8 cellular contexts compared by ENCODE assay signal in genomic region chr6:7390218-7390878, GRCh38. TPM values are rescaled to one million over a fixed set of nuclear protein-coding genes. Genes with fewer than 3 reads are reported as not detected.
DNase-seq lines count a peak whose midpoint lies in the region; ATAC-seq and TF ChIP-seq lines count a peak whose summit lies in the region.

No MANE protein-coding gene starts in this region.

- H3K4me3 Mint-ChIP-seq in activated CD4-positive, alpha-beta T cell treated with anti-CD3 and anti-CD28 coated beads, Interleukin-2, amount 10 ng/mL, durations not matched to agents 24 days and 14 days = peak overlapping the region; percentile 93
- H3K4me3 Mint-ChIP-seq in WTC11 = peak overlapping the region; percentile 92

- H3K4me1 Mint-ChIP-seq in activated CD4-positive, alpha-beta T cell treated with anti-CD3 and anti-CD28 coated beads, Interleukin-2, amount 10 ng/mL, durations not matched to agents 24 days and 14 days = peaks cover 43% of the 10 kb centered on the region
- peaks cover 25% of the 10 kb centered on the region for H3K4me1 Mint-ChIP-seq in WTC11

- CTCF ChIA-PET in WTC11 (lab: Charles Lee) = interaction anchor here (0.7 to 4.9 kb wide), 11 partner anchors 13 to 694 kb away, joined by 3 to 25 read pairs (median 4); no protein-coding TSS in a partner anchor

- no peaks in the 10 kb centered on the region for H3K9me3 Mint-ChIP-seq in activated CD4-positive, alpha-beta T cell treated with anti-CD3 and anti-CD28 coated beads, Interleukin-2, amount 10 ng/mL, durations not matched to agents 24 days and 14 days
- no peaks in the 10 kb centered on the region for H3K9me3 Mint-ChIP-seq in WTC11

- intact Hi-C loops in activated CD4-positive, alpha-beta T cell treated with anti-CD3 and anti-CD28 coated beads, Interleukin-2, amount 10 ng/mL, durations not matched to agents 24 days and 14 days (cut with micrococcal nuclease) = loop anchor here (1.0 to 5.0 kb wide), 2 partner anchors 114 to 692 kb away; no protein-coding TSS in a partner anchor

- POLR2A ChIA-PET in WTC11 (lab: Charles Lee) = interaction anchor here (0.6 to 2.0 kb wide), 6 partner anchors 9 to 199 kb away, joined by 3 to 9 read pairs (median 4); partner anchors contain the start of genes SNRNP48 and SSR1

- H3K27me3 ChIP-seq in foreskin keratinocyte = no peaks in the 10 kb centered on the region

- no peak for DNase-seq in activated CD4-positive, alpha-beta T cell treated with anti-CD3 and anti-CD28 coated beads, Interleukin-2, amount 10 ng/mL, durations not matched to agents 24 days and 14 days
- DNase-seq in activated CD4-positive, alpha-beta T cell treated with anti-CD3 and anti-CD28 coated beads, Interleukin-2, amount 50 U/mL, for 4 hours = no peak
- DNase-seq in WTC11 (ENCODE audit: low spot score) = no peak
- DNase-seq in foreskin keratinocyte = no peak
- DNase-seq in epidermal melanocyte (ENCODE audit: insufficient read length, low spot score) = no peak
- DNase-seq in cerebellum (ENCODE audit: low spot score) = no peak

- TF ChIP-seq CTCF in WTC11 (IDR thresholded peaks at IDR 0.05) (no peak), foreskin keratinocyte (conservative IDR thresholded peaks at IDR 0.05) (peak; percentile 63)

- H3K4me1 ChIP-seq in foreskin keratinocyte = peaks cover 12% of the 10 kb centered on the region

- H3K27ac ChIP-seq in foreskin keratinocyte (peak overlapping the region; percentile 64), skin epidermis (peak overlapping the region in 20 of 21 experiments; percentile 82 to 95 (median 91))

- H3K27ac Mint-ChIP-seq in activated CD4-positive, alpha-beta T cell treated with anti-CD3 and anti-CD28 coated beads, Interleukin-2, amount 10 ng/mL, durations not matched to agents 24 days and 14 days = peak overlapping the region; percentile 100
- H3K27ac Mint-ChIP-seq in WTC11 = peak overlapping the region; percentile 95

- H3K27me3 Mint-ChIP-seq in activated CD4-positive, alpha-beta T cell treated with anti-CD3 and anti-CD28 coated beads, Interleukin-2, amount 10 ng/mL, durations not matched to agents 24 days and 14 days = no peaks in the 10 kb centered on the region
- no peaks in the 10 kb centered on the region for H3K27me3 Mint-ChIP-seq in WTC11 (ENCODE audit: low read depth)

- peak; percentile 13 for ATAC-seq in HG02973 (IDR thresholded peaks at IDR 0.05; ENCODE audit: unreplicated experiment)
- no peak for ATAC-seq in WTC11
- no peak for ATAC-seq in foreskin keratinocyte

- H3K4me3 ChIP-seq in skin epidermis = peak overlapping the region; percentile 47 to 87 (median 81)

- peaks cover 48% of the 10 kb centered on the region for H3K36me3 Mint-ChIP-seq in activated CD4-positive, alpha-beta T cell treated with anti-CD3 and anti-CD28 coated beads, Interleukin-2, amount 10 ng/mL, durations not matched to agents 24 days and 14 days (ENCODE audit: low read depth)
- peaks cover 25% of the 10 kb centered on the region for H3K36me3 Mint-ChIP-seq in WTC11

TF ChIP-seq in WTC11, 78 proteins besides CTCF, POLR2A, EP300 and RAD21:
- TF ChIP-seq NFYB (CRISPR knock-in tag; conservative IDR thresholded peaks at IDR 0.05; ENCODE audit: low read depth) = no peak
- TF ChIP-seq RELA (CRISPR knock-in tag; IDR thresholded peaks at IDR 0.05; ENCODE audit: borderline replicate concordance) = no peak
- no peak for TF ChIP-seq ZNF232 (CRISPR knock-in tag; IDR thresholded peaks at IDR 0.05)
- no peak for TF ChIP-seq ERG (CRISPR knock-in tag; IDR thresholded peaks at IDR 0.05)
- no peak for TF ChIP-seq TP53 (CRISPR knock-in tag; IDR thresholded peaks at IDR 0.05)
- TF ChIP-seq ZNF512 (CRISPR knock-in tag; IDR thresholded peaks at IDR 0.05; ENCODE audit: borderline replicate concordance) = no peak
- TF ChIP-seq NFE2L1 (CRISPR knock-in tag; IDR thresholded peaks at IDR 0.05) = no peak
- no peak for TF ChIP-seq E2F4 (CRISPR knock-in tag; IDR thresholded peaks at IDR 0.05; ENCODE audit: borderline replicate concordance, low read depth)
- TF ChIP-seq PREB (CRISPR knock-in tag; IDR thresholded peaks at IDR 0.05; ENCODE audit: borderline replicate concordance) = no peak
- no peak for TF ChIP-seq ZNF671 (CRISPR knock-in tag; IDR thresholded peaks at IDR 0.05)
- TF ChIP-seq KAT7 (CRISPR knock-in tag; IDR thresholded peaks at IDR 0.05; ENCODE audit: borderline replicate concordance) = no peak

RNA-seq across cellular contexts. Expression of gene RIOK1, which starts 0.7 kb away (rescaled TPM):
- total RNA-seq in activated CD4-positive, alpha-beta T cell treated with anti-CD3 and anti-CD28 coated beads, Interleukin-2, amount 10 ng/mL, durations not matched to agents 24 days and 14 days = 56.7 and 62.1 TPM in 2 replicates
- total RNA-seq in WTC11 (2021) (16.7 to 25.6 TPM (median 20.2 TPM) in 3 replicates), foreskin keratinocyte (19.8 and 23.5 TPM in 2 replicates), cerebellum (24.9 TPM)
- 11.8 and 14.7 TPM in 2 replicates for polyA plus RNA-seq in foreskin keratinocyte

RNA-seq across cellular contexts. Expression of gene CAGE1, which starts 0.8 kb away (rescaled TPM):
- 0.16 and 0.31 TPM in 2 replicates for total RNA-seq in activated CD4-positive, alpha-beta T cell treated with anti-CD3 and anti-CD28 coated beads, Interleukin-2, amount 10 ng/mL, durations not matched to agents 24 days and 14 days
- 0.07 to 0.30 TPM (median 0.11 TPM) in 3 replicates for total RNA-seq in WTC11 (2021)
- total RNA-seq in foreskin keratinocyte = 0.07 and 0.20 TPM in 2 replicates
- 0.01 and 0.03 TPM in 2 replicates for polyA plus RNA-seq in foreskin keratinocyte
- 0.18 TPM for total RNA-seq in cerebellum
